15 cellular contexts compared by ENCODE assay signal in genomic region chr16:87099001-87099740, GRCh38.
"Had no signal": no experiment of that assay in that cellular context is flagged by ENCODE, and none has a peak within 500 bp of the region (broad histone marks: within the 10 kb centered on the region; RNA-seq: fewer than 3 reads in every experiment).

No MANE protein-coding gene starts in this region.

- ATAC-seq: left cardiac atrium, lower lobe of right lung, right cardiac atrium, upper lobe of right lung had no signal

- DNase-seq: activated CD4-positive, alpha-beta T cell treated with anti-CD3 and anti-CD28 coated beads, Interleukin-2, amount 10 ng/mL, durations not matched to agents 24 days and 14 days; activated CD4-positive, CD25-positive, alpha-beta regulatory T cell; activated gamma-delta T cell treated with Interleukin-2 at 50 U/mL for 16 hours; amniotic stem cell; caudate nucleus; colonic mucosa; effector memory CD4-positive, alpha-beta T cell; head of caudate nucleus; left cardiac atrium; lower lobe of right lung; naive B cell; posterior cingulate gyrus; right cardiac atrium; SW 1271; upper lobe of right lung had no signal
